16 cellular contexts compared by ENCODE assay signal in genomic region chr1:53348491-53349368, GRCh38. TPM values are rescaled to one million over a fixed set of nuclear protein-coding genes. Genes with fewer than 3 reads are reported as not detected.
A peak's percentile ranks its signal among the peaks of the same experiment; 100 is the strongest.
DNase-seq lines count a peak whose midpoint lies in the region; ATAC-seq and TF ChIP-seq lines count a peak whose summit lies in the region.
"Had no signal": no experiment of that assay in that cellular context is flagged by ENCODE, and none has a peak within 500 bp of the region (broad histone marks: within the 10 kb centered on the region; RNA-seq: fewer than 3 reads in every experiment).

No MANE protein-coding gene starts in this region.

- TF ChIP-seq CTCF in natural killer cell (IDR thresholded peaks at IDR 0.05) (no peak), endodermal cell (conservative IDR thresholded peaks at IDR 0.05) (no peak), mucosa of descending colon (IDR thresholded peaks at IDR 0.05) (no peak), thyroid gland (IDR thresholded peaks at IDR 0.05) (no peak)

- H3K4me1 Mint-ChIP-seq in natural killer cell (no peaks in the 10 kb centered on the region), endodermal cell (peaks cover 38% of the 10 kb centered on the region)
- H3K4me1 Mint-ChIP-seq in natural killer cell treated with Interleukin-12 subunit alpha and Interleukin-12 subunit beta and Interleukin-15 and Interleukin-18, amount 100 ng/mL, for 72 hours (ENCODE audit: low read depth in 2 of 2): peaks cover 0 to 2% of the 10 kb centered on the region in 2 donors

- H3K27me3 ChIP-seq in endodermal cell (ENCODE audit: control insufficient read depth, insufficient read depth, low read length, poor library complexity, severe bottlenecking) (no peaks in the 10 kb centered on the region), thyroid gland (no peaks in the 10 kb centered on the region)
- H3K27me3 ChIP-seq: neural progenitor cell had no signal

- H3K4me3 ChIP-seq in endodermal cell (ENCODE audit: low read length): no peak overlapping the region
- H3K4me3 ChIP-seq in mucosa of descending colon: no peak overlapping the region
- no peak overlapping the region for H3K4me3 ChIP-seq in thyroid gland (replicated peaks in 1 of 3)
- H3K4me3 ChIP-seq: neural progenitor cell had no signal

- no peak for TF ChIP-seq POLR2A in thyroid gland (IDR thresholded peaks at IDR 0.05)

- H3K36me3 Mint-ChIP-seq in natural killer cell: no peaks in the 10 kb centered on the region
- H3K36me3 Mint-ChIP-seq in natural killer cell treated with Interleukin-12 subunit alpha and Interleukin-12 subunit beta and Interleukin-15 and Interleukin-18, amount 100 ng/mL, for 72 hours: no peaks in the 10 kb centered on the region
- no peaks in the 10 kb centered on the region for H3K36me3 Mint-ChIP-seq in endodermal cell (ENCODE audit: low read depth)
- H3K36me3 Mint-ChIP-seq: neural progenitor cell; stimulated activated memory B cell treated with anti-CD40 and anti-IgM and Interleukin-4, amounts not matched to agents 10 μg/mL and 1 μg/mL and 100 μg/mL, for 72 hours had no signal

- H3K4me3 Mint-ChIP-seq in natural killer cell (no peak overlapping the region), endodermal cell (no peak overlapping the region)
- H3K4me3 Mint-ChIP-seq in natural killer cell treated with Interleukin-12 subunit alpha and Interleukin-12 subunit beta and Interleukin-15 and Interleukin-18, amount 100 ng/mL, for 72 hours: no peak overlapping the region
- H3K4me3 Mint-ChIP-seq: neural progenitor cell; stimulated activated memory B cell treated with anti-CD40 and anti-IgM and Interleukin-4, amounts not matched to agents 10 μg/mL and 1 μg/mL and 100 μg/mL, for 72 hours; T-helper 1 cell treated with Interleukin-12 subunit alpha and Interleukin-12 subunit beta and Interleukin-4 antibody, amounts not matched to agents 30 μg/mL and 1 μg/mL, for 36 hours had no signal

- peak; percentile 5 for DNase-seq in natural killer cell
- no peak for DNase-seq in natural killer cell treated with Interleukin-12 subunit alpha and Interleukin-12 subunit beta and Interleukin-15 and Interleukin-18, amount 100 ng/mL, for 72 hours (ENCODE audit: low spot score)
- peak; percentile 56 for DNase-seq in endodermal cell
- no peak for DNase-seq in mucosa of descending colon
- no peak for DNase-seq in H4 (ENCODE audit: low spot score)
- DNase-seq in NCI-H446 (lab: John Stamatoyannopoulos, UW): no peak
- no peak for DNase-seq in thyroid gland
- no peak for DNase-seq in occipital lobe (lab: John Stamatoyannopoulos, UW)
- DNase-seq: activated CD4-positive, alpha-beta T cell treated with anti-CD3 and anti-CD28 coated beads for 1 hour; amniotic stem cell; KBM-7; NCI-H524 treated with DMSO at 0.1 percent for 48 hours; RPMI8226 had no signal

- H3K36me3 ChIP-seq in endodermal cell (ENCODE audit: control insufficient read depth, insufficient read depth, low read length) (no peaks in the 10 kb centered on the region), mucosa of descending colon (ENCODE audit: low read depth) (no peaks in the 10 kb centered on the region), thyroid gland (no peaks in the 10 kb centered on the region)
- H3K36me3 ChIP-seq: neural progenitor cell had no signal

- H3K27me3 Mint-ChIP-seq in natural killer cell (ENCODE audit: low read depth in 2 of 2): peaks cover 0 to 5% of the 10 kb centered on the region in 2 donors
- no peaks in the 10 kb centered on the region for H3K27me3 Mint-ChIP-seq in natural killer cell treated with Interleukin-12 subunit alpha and Interleukin-12 subunit beta and Interleukin-15 and Interleukin-18, amount 100 ng/mL, for 72 hours
- peaks cover 3% of the 10 kb centered on the region for H3K27me3 Mint-ChIP-seq in endodermal cell (ENCODE audit: insufficient read depth)
- H3K27me3 Mint-ChIP-seq: stimulated activated memory B cell treated with anti-CD40 and anti-IgM and Interleukin-4, amounts not matched to agents 10 μg/mL and 1 μg/mL and 100 μg/mL, for 72 hours had no signal

- ATAC-seq in natural killer cell (no peak), mucosa of descending colon (peak; percentile 59)
- ATAC-seq in natural killer cell treated with Interleukin-12 subunit alpha and Interleukin-12 subunit beta and Interleukin-15 and Interleukin-18, amount 100 ng/mL, for 72 hours: no peak
- ATAC-seq: stimulated activated memory B cell treated with anti-CD40 and anti-IgM and Interleukin-4, amounts not matched to agents 10 μg/mL and 1 μg/mL and 100 μg/mL, for 72 hours had no signal

- WGBS in endodermal cell (ENCODE audit: insufficient coverage in 1 of 2, insufficient read length in 1 of 2), 2 experiments: 85 to 86% methylated on average over 16 to 21 of the region's 21 CpGs
- 78 to 81% methylated on average over 21 of the region's 21 CpGs for WGBS in thyroid gland, 2 donors

- H3K9ac ChIP-seq in endodermal cell (ENCODE audit: extremely low read depth, low read length, poor library complexity, severe bottlenecking): no peak overlapping the region
- H3K9ac ChIP-seq: neural progenitor cell had no signal

- H3K4me1 ChIP-seq in endodermal cell (ENCODE audit: control insufficient read depth, insufficient read depth, low read length) (peaks cover 9% of the 10 kb centered on the region), mucosa of descending colon (ENCODE audit: low read depth) (no peaks in the 10 kb centered on the region), thyroid gland (no peaks in the 10 kb centered on the region)
- H3K4me1 ChIP-seq: neural progenitor cell had no signal

- H3K27ac Mint-ChIP-seq in natural killer cell (no peak overlapping the region), endodermal cell (peak overlapping the region; percentile 10)
- no peak overlapping the region for H3K27ac Mint-ChIP-seq in natural killer cell treated with Interleukin-12 subunit alpha and Interleukin-12 subunit beta and Interleukin-15 and Interleukin-18, amount 100 ng/mL, for 72 hours
- H3K27ac Mint-ChIP-seq: neural progenitor cell; stimulated activated memory B cell treated with anti-CD40 and anti-IgM and Interleukin-4, amounts not matched to agents 10 μg/mL and 1 μg/mL and 100 μg/mL, for 72 hours; T-helper 1 cell treated with Interleukin-12 subunit alpha and Interleukin-12 subunit beta and Interleukin-4 antibody, amounts not matched to agents 30 μg/mL and 1 μg/mL, for 36 hours had no signal

- H3K27ac ChIP-seq in endodermal cell (ENCODE audit: low read depth, low read length): no peak overlapping the region
- no peak overlapping the region for H3K27ac ChIP-seq in thyroid gland
- H3K27ac ChIP-seq: neural progenitor cell had no signal

- H3K9me3 ChIP-seq in endodermal cell (ENCODE audit: control insufficient read depth, low read length): no peaks in the 10 kb centered on the region
- no peaks in the 10 kb centered on the region for H3K9me3 ChIP-seq in mucosa of descending colon
- no peaks in the 10 kb centered on the region for H3K9me3 ChIP-seq in thyroid gland

- no peaks in the 10 kb centered on the region for H3K9me3 Mint-ChIP-seq in natural killer cell
- H3K9me3 Mint-ChIP-seq in natural killer cell treated with Interleukin-12 subunit alpha and Interleukin-12 subunit beta and Interleukin-15 and Interleukin-18, amount 100 ng/mL, for 72 hours: no peaks in the 10 kb centered on the region
- H3K9me3 Mint-ChIP-seq in endodermal cell: no peaks in the 10 kb centered on the region
- H3K9me3 Mint-ChIP-seq: neural progenitor cell; stimulated activated memory B cell treated with anti-CD40 and anti-IgM and Interleukin-4, amounts not matched to agents 10 μg/mL and 1 μg/mL and 100 μg/mL, for 72 hours; T-helper 1 cell treated with Interleukin-12 subunit alpha and Interleukin-12 subunit beta and Interleukin-4 antibody, amounts not matched to agents 30 μg/mL and 1 μg/mL, for 36 hours had no signal

- intact Hi-C loops in natural killer cell (cut with micrococcal nuclease) (no loop called here), mucosa of descending colon (cut with DNase I, micrococcal nuclease) (no loop called here), thyroid gland (cut with DNase I) (no loop called here)

RNA-seq across cellular contexts. Expression of gene LRP8, which starts 20.9 kb away (rescaled TPM):
- total RNA-seq in natural killer cell: 10 to 100 TPM; 23.2 to 27.3 (median 24.9) TPM
- total RNA-seq in natural killer cell treated with Interleukin-12 subunit alpha and Interleukin-12 subunit beta and Interleukin-15 and Interleukin-18, amount 100 ng/mL, for 72 hours: 100 to 1,000 TPM in 1 of 2 donors, 10 to 100 TPM in 1; 87.8 to 194 TPM
- total RNA-seq in endodermal cell: 10 to 100 TPM; 29.1 to 39.6 TPM
- polyA plus RNA-seq in endodermal cell (2013, experiment 1 of 2): 35.6 TPM
- polyA plus RNA-seq in endodermal cell (2013, experiment 2 of 2): 29.0 TPM
- 1 to 10 TPM; 1.3 to 6.5 (median 1.4) TPM for total RNA-seq in mucosa of descending colon
- 53.0 and 61.1 TPM in 2 replicates for total RNA-seq in H4 (2014; rRNA removed; shearing (Covaris generic))
- total RNA-seq in thyroid gland: 100 to 1,000 TPM in 3 of 4 donors, 10 to 100 TPM in 1; 92.8 to 200 (median 143) TPM
- 86.6 TPM for total RNA-seq in occipital lobe

Comparison
In these comparisons a context has a peak if more than half of its experiments do, and no peak if none do; other contexts are left out.
1. DNase-seq: peak in natural killer cell (single experiment) and endodermal cell (single experiment); none in natural killer cell treated with Interleukin-12 subunit alpha and Interleukin-12 subunit beta and Interleukin-15 and Interleukin-18, amount 100 ng/mL, for 72 hours (single experiment), mucosa of descending colon (0 of 3), H4 (single experiment), NCI-H446 (0 of 2), thyroid gland (0 of 2) and occipital lobe (single experiment).